ENCODE assay signal across 8 cellular contexts in the genomic region with DNA sequence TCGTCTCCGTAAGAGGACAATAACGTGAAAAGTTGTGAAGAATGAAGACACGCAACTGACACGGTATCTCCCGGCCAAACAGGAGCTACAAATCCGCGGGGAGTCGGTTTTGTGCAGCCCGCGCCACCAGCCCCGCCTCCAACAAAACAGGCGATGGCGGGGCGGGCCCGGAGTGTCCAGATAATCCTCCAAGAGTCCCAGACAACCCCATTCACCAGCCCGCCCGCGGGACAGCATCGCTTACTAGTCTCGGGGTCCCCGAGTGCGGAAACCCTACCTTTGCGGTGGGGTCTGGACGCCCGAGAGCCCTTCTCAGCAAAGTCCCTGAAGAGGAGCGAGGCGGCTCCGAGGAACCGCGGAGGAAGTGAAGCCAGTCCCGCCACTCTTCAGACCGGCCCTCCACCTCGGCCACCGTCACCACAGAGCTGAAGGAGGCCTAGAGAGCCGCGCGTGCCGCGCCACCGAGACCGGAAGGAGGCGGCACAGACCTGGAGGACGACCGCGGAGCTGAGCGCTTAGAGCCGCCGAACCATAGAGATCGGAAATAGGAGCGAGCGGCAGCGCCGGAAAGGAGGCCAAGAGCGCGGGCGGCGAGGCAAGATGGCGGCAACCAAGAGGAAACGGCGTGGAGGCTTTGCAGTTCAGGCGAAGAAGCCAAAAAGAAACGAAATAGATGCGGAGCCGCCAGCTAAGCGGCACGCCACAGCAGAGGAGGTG. TPM values are rescaled to one million over a fixed set of nuclear protein-coding genes. Genes with fewer than 3 reads are reported as not detected.
DNase-seq lines count a peak whose midpoint lies in the region; ATAC-seq and TF ChIP-seq lines count a peak whose summit lies in the region.

A gene with protein sequence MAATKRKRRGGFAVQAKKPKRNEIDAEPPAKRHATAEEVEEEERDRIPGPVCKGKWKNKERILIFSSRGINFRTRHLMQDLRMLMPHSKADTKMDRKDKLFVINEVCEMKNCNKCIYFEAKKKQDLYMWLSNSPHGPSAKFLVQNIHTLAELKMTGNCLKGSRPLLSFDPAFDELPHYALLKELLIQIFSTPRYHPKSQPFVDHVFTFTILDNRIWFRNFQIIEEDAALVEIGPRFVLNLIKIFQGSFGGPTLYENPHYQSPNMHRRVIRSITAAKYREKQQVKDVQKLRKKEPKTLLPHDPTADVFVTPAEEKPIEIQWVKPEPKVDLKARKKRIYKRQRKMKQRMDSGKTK (plus strand): TSS at position 573 of the 717 bp plus-strand sequence. CDS start 28 bp downstream, at position 601.
A gene with protein sequence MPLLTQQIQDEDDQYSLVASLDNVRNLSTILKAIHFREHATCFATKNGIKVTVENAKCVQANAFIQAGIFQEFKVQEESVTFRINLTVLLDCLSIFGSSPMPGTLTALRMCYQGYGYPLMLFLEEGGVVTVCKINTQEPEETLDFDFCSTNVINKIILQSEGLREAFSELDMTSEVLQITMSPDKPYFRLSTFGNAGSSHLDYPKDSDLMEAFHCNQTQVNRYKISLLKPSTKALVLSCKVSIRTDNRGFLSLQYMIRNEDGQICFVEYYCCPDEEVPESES (minus strand): TSS at position 366 of the 717 bp plus-strand sequence. CDS start 612 bp downstream, outside the sequence.

- no peak for TF ChIP-seq POLR2A in prostate gland (IDR thresholded peaks at IDR 0.05)

- no peaks in the 10 kb centered on the region for H3K27me3 Mint-ChIP-seq in T-helper 17 cell

- H3K27me3 ChIP-seq in left ventricle myocardium inferior (ENCODE audit: low read depth) (no peaks in the 10 kb centered on the region), prostate gland (replicated peaks; ENCODE audit: insufficient read depth) (no peaks in the 10 kb centered on the region)

- H3K4me3 ChIP-seq in left ventricle myocardium inferior = peak within 1 kb of the TSS; percentile 89
- H3K4me3 ChIP-seq in prostate gland = peak within 1 kb of the TSS; percentile 75 to 89

- peaks cover 33% of the 10 kb centered on the region for H3K4me1 Mint-ChIP-seq in T-helper 17 cell

- H3K27ac Mint-ChIP-seq in T-helper 17 cell = no peak within 1 kb of the TSS

- ATAC-seq in GM18502 (IDR thresholded peaks at IDR 0.05; ENCODE audit: poor library complexity, unreplicated experiment) (peak; percentile 98), HG02943 (IDR thresholded peaks at IDR 0.05; ENCODE audit: low read depth, unreplicated experiment) (peak; percentile 99), T-helper 17 cell (peak; percentile 97)

- peak; percentile 43 for TF ChIP-seq CTCF in left ventricle myocardium inferior (IDR thresholded peaks at IDR 0.05; ENCODE audit: borderline replicate concordance)
- peak in 3 of 4 experiments; percentile 8 to 50 (median 39) for TF ChIP-seq CTCF in prostate gland (IDR thresholded peaks at IDR 0.05)

- H3K27ac ChIP-seq in left ventricle myocardium inferior (replicated peaks) (peak within 1 kb of the TSS; percentile 91), prostate gland (peak within 1 kb of the TSS; percentile 84 to 87)

- intact Hi-C loops in left ventricle myocardium inferior (cut with micrococcal nuclease) (no loop called here), prostate gland (cut with DNase I) (no loop called here)

- H3K36me3 ChIP-seq in left ventricle myocardium inferior = peaks cover 29% of the 10 kb centered on the region
- no peaks in the 10 kb centered on the region for H3K36me3 ChIP-seq in prostate gland

- H3K9me3 ChIP-seq in T-helper 17 cell (ENCODE audit: control insufficient read depth, low read length, poor library complexity, severe bottlenecking) = no peaks in the 10 kb centered on the region
- no peaks in the 10 kb centered on the region for H3K9me3 ChIP-seq in left ventricle myocardium inferior (replicated peaks)
- no peaks in the 10 kb centered on the region for H3K9me3 ChIP-seq in prostate gland

- DNase-seq in NCI-H187 (lab: John Stamatoyannopoulos, UW) (peak; percentile 92 to 94), T-helper 17 cell (peak; percentile 83 to 89 (median 86)), amygdala (lab: John Stamatoyannopoulos, UW) (peak; percentile 71 to 98 (median 94)), left ventricle myocardium inferior (peak; percentile 97), prostate gland (ENCODE audit: low spot score) (peak; percentile 96), ureter (ENCODE audit: low spot score) (peak; percentile 97)

- H3K4me3 Mint-ChIP-seq in T-helper 17 cell = no peak within 1 kb of the TSS

- H3K4me1 ChIP-seq in left ventricle myocardium inferior = peaks cover 44% of the 10 kb centered on the region
- peaks cover 3% of the 10 kb centered on the region for H3K4me1 ChIP-seq in prostate gland (replicated peaks)

- H3K36me3 Mint-ChIP-seq in T-helper 17 cell (ENCODE audit: low read depth) = peaks cover 2% of the 10 kb centered on the region

- under 1% methylated on average over 67 of the region's 67 CpGs for WGBS in prostate gland

RNA-seq across cellular contexts. Expression of the first gene that starts in this region (rescaled TPM):
- total RNA-seq in T-helper 17 cell (10 to 100 TPM; 20.6 to 24.4 TPM), left ventricle myocardium inferior (10.5 TPM), prostate gland (10 to 100 TPM; 15.6 to 20.4 TPM), ureter (42.1 TPM)

RNA-seq across cellular contexts. Expression of the second gene that starts in this region (rescaled TPM):
- total RNA-seq in T-helper 17 cell = 10 to 100 TPM; 25.4 to 32.4 TPM
- 28.2 TPM for total RNA-seq in left ventricle myocardium inferior
- total RNA-seq in prostate gland = 10 to 100 TPM; 18.4 to 28.1 TPM
- 25.1 TPM for total RNA-seq in ureter

Comparison
In these comparisons a context has a peak if more than half of its experiments do, and no peak if none do; other contexts are left out.
1. Peak in every context shown above with its lines: DNase-seq, ATAC-seq, H3K4me3 ChIP-seq and H3K27ac ChIP-seq.